In genomic region chr7:25802057-25802456, GRCh38 we compare ENCODE assay signal across 25 cellular contexts.
"Had no signal": no experiment of that assay in that cellular context is flagged by ENCODE, and none has a peak within 500 bp of the region (broad histone marks: within the 10 kb centered on the region; RNA-seq: fewer than 3 reads in every experiment).

No MANE protein-coding gene starts in this region.

- H3K27ac Mint-ChIP-seq: activated CD4-positive, alpha-beta memory T cell treated with anti-CD3 and anti-CD28 coated beads, Interleukin-2, amount 10 ng/mL, durations not matched to agents 7 days and 5 days; activated CD4-positive, alpha-beta T cell treated with anti-CD3 and anti-CD28 coated beads, Interleukin-2, amount 10 ng/mL, durations not matched to agents 7 days and 5 days; activated naive CD8-positive, alpha-beta T cell; activated T-helper 2 cell treated with anti-CD3 and anti-CD28 coated beads, Interferon-gamma antibody, Interleukin-2, Interleukin-4, amounts not matched to agents 10 μg/mL and 5 μg/mL and 100 μg/mL, durations not matched to agents 14 hours and 24 hours and 36 hours; nephron; stimulated activated naive B cell treated with anti-CD40 and anti-IgM and Interleukin-4, amounts not matched to agents 10 μg/mL and 1 μg/mL and 100 μg/mL, for 72 hours; type B pancreatic cell had no signal

- H3K4me2 ChIP-seq: hepatocyte had no signal

- H3K9me3 ChIP-seq: body of pancreas, right lobe of liver, vagina had no signal

- H3K27ac ChIP-seq: body of pancreas, dorsolateral prefrontal cortex, hepatocyte, right lobe of liver, SK-N-MC, vagina, VCaP had no signal

- H3K36me3 Mint-ChIP-seq: activated naive CD8-positive, alpha-beta T cell; stimulated activated naive B cell treated with anti-CD40 and anti-IgM and Interleukin-4, amounts not matched to agents 10 μg/mL and 1 μg/mL and 100 μg/mL, for 72 hours; type B pancreatic cell had no signal

- H3K4me1 Mint-ChIP-seq: activated CD4-positive, alpha-beta T cell treated with anti-CD3 and anti-CD28 coated beads, Interleukin-2, amount 10 ng/mL, durations not matched to agents 7 days and 5 days; stimulated activated naive B cell treated with anti-CD40 and anti-IgM and Interleukin-4, amounts not matched to agents 10 μg/mL and 1 μg/mL and 100 μg/mL, for 72 hours had no signal

- H2AFZ ChIP-seq: hepatocyte had no signal

- ATAC-seq: body of pancreas, left colon, right lobe of liver had no signal

- H3K36me3 ChIP-seq: right lobe of liver, vagina had no signal

- H3K9me3 Mint-ChIP-seq: activated CD4-positive, alpha-beta memory T cell treated with anti-CD3 and anti-CD28 coated beads, Interleukin-2, amount 10 ng/mL, durations not matched to agents 7 days and 5 days; activated CD4-positive, alpha-beta T cell treated with anti-CD3 and anti-CD28 coated beads, Interleukin-2, amount 10 ng/mL, durations not matched to agents 7 days and 5 days; activated T-helper 2 cell treated with anti-CD3 and anti-CD28 coated beads, Interferon-gamma antibody, Interleukin-2, Interleukin-4, amounts not matched to agents 10 μg/mL and 5 μg/mL and 100 μg/mL, durations not matched to agents 14 hours and 24 hours and 36 hours; nephron; stimulated activated naive B cell treated with anti-CD40 and anti-IgM and Interleukin-4, amounts not matched to agents 10 μg/mL and 1 μg/mL and 100 μg/mL, for 72 hours; type B pancreatic cell had no signal

- H3K4me3 ChIP-seq: body of pancreas, coronary artery, dorsolateral prefrontal cortex, hepatocyte, right lobe of liver, SK-N-MC, skin epidermis, vagina had no signal

- H3K27me3 ChIP-seq: body of pancreas, hepatocyte, right lobe of liver, vagina had no signal

- H3K4me1 ChIP-seq: body of pancreas, right lobe of liver had no signal

- H3K79me2 ChIP-seq: hepatocyte had no signal

- DNase-seq: activated CD4-positive, alpha-beta memory T cell treated with anti-CD3 and anti-CD28 coated beads, Interleukin-2, amount 10 ng/mL, durations not matched to agents 7 days and 5 days; activated CD4-positive, alpha-beta T cell treated with anti-CD3 and anti-CD28 coated beads, Interleukin-2, amount 10 ng/mL, durations not matched to agents 7 days and 5 days; anterior cingulate cortex; body of pancreas; dorsolateral prefrontal cortex; effector memory CD4-positive, alpha-beta T cell; glutamatergic neuron; left colon; mammary epithelial cell; right lobe of liver; stimulated activated CD4-positive, alpha-beta T cell treated with anti-CD3 and anti-CD28 coated beads, Interleukin-1b, Interleukin-23, amount 100 ng/mL, for 48 hours; stimulated activated CD4-positive, alpha-beta T cell treated with anti-CD3 and anti-CD28 coated beads, Interleukin-4, amount 100 ng/mL, for 4 hours; stimulated activated CD8-positive, alpha-beta memory T cell treated with anti-CD3 and anti-CD28 coated beads, Interleukin-4, amount 100 ng/mL, for 48 hours; stimulated activated naive B cell treated with anti-CD40 and anti-IgM and Interleukin-4, amounts not matched to agents 10 μg/mL and 1 μg/mL and 100 μg/mL, for 72 hours; T-helper 9 cell had no signal

- H3K4me3 Mint-ChIP-seq: activated CD4-positive, alpha-beta memory T cell treated with anti-CD3 and anti-CD28 coated beads, Interleukin-2, amount 10 ng/mL, durations not matched to agents 7 days and 5 days; activated CD4-positive, alpha-beta T cell treated with anti-CD3 and anti-CD28 coated beads, Interleukin-2, amount 10 ng/mL, durations not matched to agents 7 days and 5 days; activated naive CD8-positive, alpha-beta T cell; nephron; stimulated activated naive B cell treated with anti-CD40 and anti-IgM and Interleukin-4, amounts not matched to agents 10 μg/mL and 1 μg/mL and 100 μg/mL, for 72 hours; type B pancreatic cell had no signal
